23 cellular contexts compared by ENCODE assay signal in the genomic region with DNA sequence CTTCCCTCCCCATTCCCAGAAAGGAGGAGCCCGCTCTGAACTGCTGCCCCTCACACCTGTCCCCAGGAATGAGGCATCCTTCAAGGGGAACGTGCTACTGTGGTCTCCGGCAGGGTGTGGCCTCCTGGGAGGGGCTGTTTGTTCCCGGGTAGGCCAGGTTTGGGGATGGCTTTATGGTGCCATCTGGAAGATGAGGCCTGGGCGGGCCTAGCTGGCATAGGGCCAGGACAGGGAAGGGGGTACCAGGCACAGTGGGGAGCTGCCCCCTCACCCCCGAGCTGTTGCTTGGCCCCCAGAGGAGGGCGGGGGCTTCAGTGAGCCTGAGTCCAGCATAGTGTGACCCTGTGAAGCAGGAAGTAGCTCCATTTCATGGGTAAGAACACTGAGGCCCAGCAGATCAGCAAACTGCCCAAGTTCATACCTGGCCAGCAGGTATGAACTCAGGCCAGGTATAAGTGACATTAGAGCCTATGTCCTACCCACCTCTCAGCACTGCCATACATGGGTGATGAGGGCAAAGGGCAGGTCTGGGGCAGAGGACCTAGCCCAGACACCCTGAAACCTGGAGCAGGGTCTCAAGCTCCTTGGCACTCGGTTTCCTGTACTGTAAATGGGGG. TPM values are rescaled to one million over a fixed set of nuclear protein-coding genes. Genes with fewer than 3 reads are reported as not detected.
"Had no signal": no experiment of that assay in that cellular context is flagged by ENCODE, and none has a peak within 500 bp of the region (broad histone marks: within the 10 kb centered on the region; RNA-seq: fewer than 3 reads in every experiment).

No MANE protein-coding gene starts in this region.

- H3K4me1 ChIP-seq: left lung, pancreas, spleen, thyroid gland had no signal

- H3K4me3 Mint-ChIP-seq: activated B cell treated with CpG ODN at 0.5 μM for 24 hours; activated CD4-positive, alpha-beta memory T cell treated with anti-CD3 and anti-CD28 coated beads, Interleukin-2, amount 10 ng/mL, durations not matched to agents 7 days and 5 days; activated CD8-positive, alpha-beta memory T cell treated with anti-CD3 and anti-CD28 coated beads, Interleukin-2, amount 10 ng/mL, durations not matched to agents 7 days and 5 days; activated naive CD8-positive, alpha-beta T cell treated with anti-CD3 and anti-CD28 coated beads, Interleukin-2, amount 50 U/mL, for 24 hours; brain; naive B cell had no signal

- H3K27me3 Mint-ChIP-seq: activated B cell treated with CpG ODN at 0.5 μM for 24 hours; activated CD4-positive, alpha-beta memory T cell treated with anti-CD3 and anti-CD28 coated beads, Interleukin-2, amount 10 ng/mL, durations not matched to agents 7 days and 5 days; activated CD8-positive, alpha-beta memory T cell treated with anti-CD3 and anti-CD28 coated beads, Interleukin-2, amount 10 ng/mL, durations not matched to agents 7 days and 5 days; activated naive CD8-positive, alpha-beta T cell treated with anti-CD3 and anti-CD28 coated beads, Interleukin-2, amount 50 U/mL, for 24 hours; brain had no signal

- H3K27ac Mint-ChIP-seq: activated B cell treated with CpG ODN at 0.5 μM for 24 hours; activated CD4-positive, alpha-beta memory T cell treated with anti-CD3 and anti-CD28 coated beads, Interleukin-2, amount 10 ng/mL, durations not matched to agents 7 days and 5 days; activated CD8-positive, alpha-beta memory T cell treated with anti-CD3 and anti-CD28 coated beads, Interleukin-2, amount 10 ng/mL, durations not matched to agents 7 days and 5 days; activated naive CD8-positive, alpha-beta T cell treated with anti-CD3 and anti-CD28 coated beads, Interleukin-2, amount 50 U/mL, for 24 hours had no signal

- DNase-seq: activated B cell treated with CpG ODN at 0.5 μM for 24 hours; activated CD4-positive, alpha-beta memory T cell treated with anti-CD3 and anti-CD28 coated beads, Interleukin-2, amount 10 ng/mL, durations not matched to agents 7 days and 5 days; activated CD4-positive, alpha-beta T cell treated with anti-CD3 and anti-CD28 coated beads for 4 hours; activated CD8-positive, alpha-beta memory T cell treated with anti-CD3 and anti-CD28 coated beads, Interleukin-2, amount 10 ng/mL, durations not matched to agents 7 days and 5 days; activated naive CD8-positive, alpha-beta T cell treated with anti-CD3 and anti-CD28 coated beads, Interleukin-2, amount 50 U/mL, for 24 hours; anterior cingulate cortex; central memory CD4-positive, alpha-beta T cell; erythroblast; foreskin melanocyte; glutamatergic neuron; left lung; naive B cell; spleen; stimulated activated CD8-positive, alpha-beta memory T cell treated with anti-CD3 and anti-CD28 coated beads, Interleukin-4, amount 100 ng/mL, for 48 hours; stimulated activated naive CD4-positive, alpha-beta T cell treated with Interleukin-2 at 50 U/mL for 16 hours; thyroid gland had no signal

- H3K9me3 Mint-ChIP-seq: activated B cell treated with CpG ODN at 0.5 μM for 24 hours; activated CD4-positive, alpha-beta memory T cell treated with anti-CD3 and anti-CD28 coated beads, Interleukin-2, amount 10 ng/mL, durations not matched to agents 7 days and 5 days; activated naive CD8-positive, alpha-beta T cell treated with anti-CD3 and anti-CD28 coated beads, Interleukin-2, amount 50 U/mL, for 24 hours; brain had no signal

- H3K27ac ChIP-seq: coronary artery, left lung, pancreas, spleen, thyroid gland had no signal

- H3K4me1 Mint-ChIP-seq: activated B cell treated with CpG ODN at 0.5 μM for 24 hours; activated naive CD8-positive, alpha-beta T cell treated with anti-CD3 and anti-CD28 coated beads, Interleukin-2, amount 50 U/mL, for 24 hours; brain had no signal

- H3K4me3 ChIP-seq: coronary artery, left lung, pancreas, spleen, thyroid gland had no signal

- H3K9me3 ChIP-seq: left lung, pancreas, spleen, thyroid gland had no signal

- H3K36me3 ChIP-seq: left lung, pancreas, spleen, thyroid gland had no signal

- H3K36me3 Mint-ChIP-seq: activated CD8-positive, alpha-beta memory T cell treated with anti-CD3 and anti-CD28 coated beads, Interleukin-2, amount 10 ng/mL, durations not matched to agents 7 days and 5 days; brain; naive B cell had no signal

- H3K27me3 ChIP-seq: pancreas, thyroid gland had no signal

- FAIRE-seq: endometrium, keratinocyte, pancreas, urothelium cell line had no signal

RNA-seq across cellular contexts. Expression of a gene that starts 17.5 kb away (rescaled TPM):
- total RNA-seq: activated CD4-positive, alpha-beta memory T cell treated with anti-CD3 and anti-CD28 coated beads, Interleukin-2, amount 10 ng/mL, durations not matched to agents 7 days and 5 days; renal cortical epithelial cell; thyroid gland had no signal
